ENCODE assay signal across 10 cellular contexts in the genomic region with DNA sequence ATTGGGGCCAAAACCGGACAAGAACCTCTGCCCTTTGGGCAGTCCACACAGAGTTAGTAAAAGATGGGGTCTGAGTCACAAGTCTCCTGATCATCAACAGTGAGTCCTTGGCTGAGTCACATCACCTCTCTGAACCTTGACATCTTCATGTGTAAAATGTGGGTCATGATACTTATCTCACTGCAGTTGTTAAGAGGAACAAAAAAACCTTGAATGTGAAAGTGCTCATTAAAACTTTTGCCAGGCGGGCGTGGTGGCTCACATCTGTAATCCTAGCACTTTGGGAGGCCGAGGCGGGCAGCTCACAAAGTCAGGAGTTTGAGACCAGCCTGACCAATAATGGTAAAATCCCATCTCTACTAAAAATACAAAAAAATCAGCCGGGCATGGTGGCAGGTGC. TPM values are rescaled to one million over a fixed set of nuclear protein-coding genes. Genes with fewer than 3 reads are reported as not detected.
DNase-seq lines count a peak whose midpoint lies in the region; ATAC-seq and TF ChIP-seq lines count a peak whose summit lies in the region.
"Had no signal": no experiment of that assay in that cellular context is flagged by ENCODE, and none has a peak within 500 bp of the region (broad histone marks: within the 10 kb centered on the region; RNA-seq: fewer than 3 reads in every experiment).

No MANE protein-coding gene starts in this region.

- ATAC-seq in effector memory CD8-positive, alpha-beta T cell (replicated peaks), result peak; percentile 33
- peak; percentile 35 for ATAC-seq in upper lobe of right lung
- ATAC-seq: heart right ventricle had no signal

- peaks cover 2% of the 10 kb centered on the region for H3K36me3 Mint-ChIP-seq in effector memory CD8-positive, alpha-beta T cell (ENCODE audit: insufficient read depth)
- H3K36me3 Mint-ChIP-seq: CD8-positive, alpha-beta memory T cell had no signal

- DNase-seq in stimulated activated CD4-positive, alpha-beta T cell treated with anti-CD3 and anti-CD28 coated beads, Interleukin-15, amount 100 ng/mL, for 24 hours, result peak; percentile 18
- DNase-seq in stimulated activated CD4-positive, alpha-beta T cell treated with anti-CD3 and anti-CD28 coated beads, Interleukin-4, amount 100 ng/mL, for 24 hours, result no peak
- no peak for DNase-seq in effector memory CD8-positive, alpha-beta T cell
- DNase-seq in upper lobe of right lung, result no peak
- DNase-seq in substantia nigra (lab: John Stamatoyannopoulos, UW), result no peak
- DNase-seq in ecto neural progenitor cell (ENCODE audit: low spot score), result no peak
- DNase-seq: activated naive CD4-positive, alpha-beta T cell treated with anti-CD3 and anti-CD28 coated beads, Interleukin-2, amount 50 U/mL, for 16 hours; CD8-positive, alpha-beta memory T cell; heart right ventricle; NCI-H1105 had no signal

- H3K4me1 Mint-ChIP-seq in effector memory CD8-positive, alpha-beta T cell (ENCODE audit: low read depth in 2 of 2), result peaks cover 0 to 2% of the 10 kb centered on the region in 2 donors

- H3K27me3 ChIP-seq in upper lobe of right lung, result no peaks in the 10 kb centered on the region
- H3K27me3 ChIP-seq: heart right ventricle had no signal

- H3K9me3 Mint-ChIP-seq in effector memory CD8-positive, alpha-beta T cell, result no peaks in the 10 kb centered on the region
- H3K9me3 Mint-ChIP-seq: CD8-positive, alpha-beta memory T cell had no signal

- no peak overlapping the region for H3K4me3 Mint-ChIP-seq in effector memory CD8-positive, alpha-beta T cell
- H3K4me3 Mint-ChIP-seq: CD8-positive, alpha-beta memory T cell had no signal

- H3K27ac ChIP-seq in upper lobe of right lung (no peak overlapping the region), substantia nigra (ENCODE audit: low read depth, low read length, poor library complexity, severe bottlenecking) (no peak overlapping the region)
- H3K27ac ChIP-seq: heart right ventricle had no signal

- no peaks in the 10 kb centered on the region for H3K9me3 ChIP-seq in upper lobe of right lung
- H3K9me3 ChIP-seq: heart right ventricle had no signal

- no peaks in the 10 kb centered on the region for H3K27me3 Mint-ChIP-seq in effector memory CD8-positive, alpha-beta T cell

- intact Hi-C loops in upper lobe of right lung (cut with DNase I), result no loop called here

- H3K4me1 ChIP-seq in upper lobe of right lung, result no peaks in the 10 kb centered on the region

- H3K27ac Mint-ChIP-seq in effector memory CD8-positive, alpha-beta T cell, result peak overlapping the region in 1 of 2 donors; percentile 56
- H3K27ac Mint-ChIP-seq: CD8-positive, alpha-beta memory T cell had no signal

- no peaks in the 10 kb centered on the region for H3K36me3 ChIP-seq in upper lobe of right lung

- TF ChIP-seq CTCF in upper lobe of right lung (IDR thresholded peaks at IDR 0.05), result no peak

- H3K4me3 ChIP-seq in upper lobe of right lung, result no peak overlapping the region
- H3K4me3 ChIP-seq: heart right ventricle had no signal

RNA-seq across cellular contexts. Expression of a gene that starts 15.7 kb away (rescaled TPM):
- total RNA-seq in upper lobe of right lung, result 69.6 TPM
- total RNA-seq: CD8-positive, alpha-beta memory T cell had no signal

RNA-seq across cellular contexts. Expression of a gene that starts 18.9 kb away (rescaled TPM):
- total RNA-seq in upper lobe of right lung, result 112 TPM
- total RNA-seq: CD8-positive, alpha-beta memory T cell had no signal

RNA-seq across cellular contexts. Expression of a gene that starts 30.1 kb away (rescaled TPM):
- 76.1 TPM for total RNA-seq in upper lobe of right lung

RNA-seq across cellular contexts. Expression of a gene that starts 31.0 kb away (rescaled TPM):
- total RNA-seq in upper lobe of right lung, result not detected
- total RNA-seq: CD8-positive, alpha-beta memory T cell had no signal

RNA-seq across cellular contexts. Expression of a gene that starts 31.6 kb away (rescaled TPM):
- 5.6 TPM for total RNA-seq in upper lobe of right lung
